Comparison of ENCODE assay signal across 2 cellular contexts in genomic region chr16:85313541-85314208, GRCh38.
TF ChIP-seq lines count a peak whose summit lies in the region.

No MANE protein-coding gene starts in this region.

TF ChIP-seq in IMR-90, 13 proteins besides CTCF, POLR2A, EP300 and RAD21:
- TF ChIP-seq SMC3 (IDR thresholded peaks at IDR 0.05; ENCODE audit: low read depth, low read length), result no peak
- no peak for TF ChIP-seq RCOR1 (IDR thresholded peaks at IDR 0.05; ENCODE audit: insufficient replicate concordance, low read length)
- TF ChIP-seq USF2 (IDR thresholded peaks at IDR 0.05; ENCODE audit: low read depth, low read length), result no peak
- no peak for TF ChIP-seq MXI1 (IDR thresholded peaks at IDR 0.05; ENCODE audit: borderline replicate concordance, low read depth, low read length)
- TF ChIP-seq MAFK (IDR thresholded peaks at IDR 0.05; ENCODE audit: low read depth, low read length), result no peak
- no peak for TF ChIP-seq CEBPB (IDR thresholded peaks at IDR 0.05; ENCODE audit: low read depth, low read length)
- no peak for TF ChIP-seq NFE2L2 (IDR thresholded peaks at IDR 0.05; ENCODE audit: low read depth, low read length)
- TF ChIP-seq ELK1 (IDR thresholded peaks at IDR 0.05; ENCODE audit: borderline replicate concordance, low read depth, low read length), result no peak
- TF ChIP-seq RFX5 (IDR thresholded peaks at IDR 0.05; ENCODE audit: low read depth, low read length), result no peak
- no peak for TF ChIP-seq MAZ (IDR thresholded peaks at IDR 0.05; ENCODE audit: borderline replicate concordance, low read depth, low read length)
- no peak for TF ChIP-seq CHD1 (IDR thresholded peaks at IDR 0.05; ENCODE audit: low read depth, low read length)
- TF ChIP-seq BHLHE40 (IDR thresholded peaks at IDR 0.05; ENCODE audit: low read depth, low read length), result no peak
- no peak for TF ChIP-seq FOS (IDR thresholded peaks at IDR 0.05; ENCODE audit: low read depth, low read length)

TF ChIP-seq in H1, 55 proteins besides CTCF, POLR2A, EP300 and RAD21:
- TF ChIP-seq POLR2AphosphoS5 (IDR thresholded peaks at IDR 0.05; ENCODE audit: low read depth, low read length) (no peak), SP1 (IDR thresholded peaks at IDR 0.05; ENCODE audit: low read depth, low read length) (no peak), BACH1 (IDR thresholded peaks at IDR 0.05; ENCODE audit: low read length) (no peak), EZH2 (IDR thresholded peaks at IDR 0.05; ENCODE audit: low read depth, low read length, severe bottlenecking) (no peak), RFX5 (IDR thresholded peaks at IDR 0.05; ENCODE audit: borderline replicate concordance, low read depth, low read length) (no peak), CEBPB (IDR thresholded peaks at IDR 0.05; ENCODE audit: low read depth, low read length) (no peak), SP2 (IDR thresholded peaks at IDR 0.05; ENCODE audit: low read length) (no peak), JUND (IDR thresholded peaks at IDR 0.05; ENCODE audit: low read length) (no peak), KDM1A (IDR thresholded peaks at IDR 0.05; ENCODE audit: borderline replicate concordance, low read length) (no peak)
